Comparison of ENCODE assay signal across 9 cellular contexts in genomic region chr6:17392978-17393334, GRCh38. TPM values are rescaled to one million over a fixed set of nuclear protein-coding genes. Genes with fewer than 3 reads are reported as not detected.
DNase-seq lines count a peak whose midpoint lies in the region; ATAC-seq and TF ChIP-seq lines count a peak whose summit lies in the region.
"Had no signal": no experiment of that assay in that cellular context is flagged by ENCODE, and none has a peak within 500 bp of the region (broad histone marks: within the 10 kb centered on the region; RNA-seq: fewer than 3 reads in every experiment).

No MANE protein-coding gene starts in this region.

- H3K27ac ChIP-seq in dorsolateral prefrontal cortex (peak overlapping the region in 54 of 59 donors; percentile 6 to 88 (median 70)), mesendoderm (ENCODE audit: low read depth, low read length) (peak overlapping the region; percentile 9)

- H3K27me3 Mint-ChIP-seq in activated CD4-positive, alpha-beta T cell treated with anti-CD3 and anti-CD28 coated beads for 36 hours, result peaks cover 59% of the 10 kb centered on the region
- H3K27me3 Mint-ChIP-seq in activated CD4-positive, alpha-beta T cell treated with anti-CD3 and anti-CD28 coated beads, Interleukin-2, amount 10 ng/mL, durations not matched to agents 24 days and 14 days, result peaks cover 43% of the 10 kb centered on the region
- H3K27me3 Mint-ChIP-seq in type B pancreatic cell, result no peaks in the 10 kb centered on the region

- no peak for DNase-seq in activated CD4-positive, alpha-beta T cell treated with anti-CD3 and anti-CD28 coated beads for 36 hours
- no peak for DNase-seq in activated CD4-positive, alpha-beta T cell treated with anti-CD3 and anti-CD28 coated beads, Interleukin-2, amount 10 ng/mL, durations not matched to agents 24 days and 14 days
- DNase-seq in dorsolateral prefrontal cortex (no peak), mesendoderm (no peak), type B pancreatic cell (ENCODE audit: extremely low spot score, unreplicated experiment) (no peak), activated gamma-delta T cell treated with Interleukin-2 at 50 U/mL for 16 hours (no peak), NCI-H187 (lab: John Stamatoyannopoulos, UW) (no peak)
- DNase-seq: OCI-M1 had no signal

- H2BK5ac ChIP-seq in mesendoderm (ENCODE audit: low read length), result peak overlapping the region; percentile 66

- no peaks in the 10 kb centered on the region for H3K4me1 ChIP-seq in mesendoderm (ENCODE audit: control insufficient read depth, low read depth, low read length)

- peaks cover 8% of the 10 kb centered on the region for H3K4me1 Mint-ChIP-seq in activated CD4-positive, alpha-beta T cell treated with anti-CD3 and anti-CD28 coated beads for 36 hours
- peaks cover 3% of the 10 kb centered on the region for H3K4me1 Mint-ChIP-seq in activated CD4-positive, alpha-beta T cell treated with anti-CD3 and anti-CD28 coated beads, Interleukin-2, amount 10 ng/mL, durations not matched to agents 24 days and 14 days
- peaks cover 18% of the 10 kb centered on the region for H3K4me1 Mint-ChIP-seq in type B pancreatic cell (ENCODE audit: unreplicated experiment)

- intact Hi-C loops in activated CD4-positive, alpha-beta T cell treated with anti-CD3 and anti-CD28 coated beads for 36 hours (cut with DNase I, micrococcal nuclease), result no loop called here
- intact Hi-C loops in activated CD4-positive, alpha-beta T cell treated with anti-CD3 and anti-CD28 coated beads, Interleukin-2, amount 10 ng/mL, durations not matched to agents 24 days and 14 days (cut with micrococcal nuclease), result loop anchor here (10.0 kb wide), 1 partner anchor 192 kb away; no protein-coding TSS in a partner anchor
- intact Hi-C loops in dorsolateral prefrontal cortex (cut with DNase I), result no loop called here

- H3K4me3 ChIP-seq in dorsolateral prefrontal cortex (peak overlapping the region; percentile 37 to 77 (median 61)), mesendoderm (ENCODE audit: low read length) (peak overlapping the region; percentile 49)

- peak overlapping the region; percentile 86 for H3K9ac ChIP-seq in mesendoderm (ENCODE audit: low read length)

- TF ChIP-seq CTCF in dorsolateral prefrontal cortex (IDR thresholded peaks at IDR 0.05 in 54 of 56, conservative IDR thresholded peaks at IDR 0.05 in 2 of 56; ENCODE audit: low read depth in 1 of 56, partially characterized antibody in 56 of 56) (no peak), type B pancreatic cell (conservative IDR thresholded peaks at IDR 0.05) (no peak)

- peak overlapping the region; percentile 51 for H3K23ac ChIP-seq in mesendoderm (ENCODE audit: low read length)

- peak overlapping the region; percentile 93 for H3K56ac ChIP-seq in mesendoderm (ENCODE audit: low read length)

- CTCF ChIA-PET in activated CD4-positive, alpha-beta T cell treated with anti-CD3 and anti-CD28 coated beads for 36 hours (lab: Charles Lee), result no interaction called here

- no peaks in the 10 kb centered on the region for H3K9me3 Mint-ChIP-seq in activated CD4-positive, alpha-beta T cell treated with anti-CD3 and anti-CD28 coated beads for 36 hours (ENCODE audit: low read depth)
- H3K9me3 Mint-ChIP-seq in activated CD4-positive, alpha-beta T cell treated with anti-CD3 and anti-CD28 coated beads, Interleukin-2, amount 10 ng/mL, durations not matched to agents 24 days and 14 days, result no peaks in the 10 kb centered on the region
- H3K9me3 Mint-ChIP-seq in type B pancreatic cell, result peaks cover 5% of the 10 kb centered on the region

- no peak overlapping the region for H2BK15ac ChIP-seq in mesendoderm (replicated peaks; ENCODE audit: low read depth)

- no peak overlapping the region for H2AK5ac ChIP-seq in mesendoderm (ENCODE audit: low read length)

- ATAC-seq in activated CD4-positive, alpha-beta T cell treated with anti-CD3 and anti-CD28 coated beads for 36 hours, result no peak
- ATAC-seq in HG03565 (IDR thresholded peaks at IDR 0.05; ENCODE audit: unreplicated experiment), result no peak

- peaks cover 10% of the 10 kb centered on the region for H3K79me2 ChIP-seq in mesendoderm (ENCODE audit: control insufficient read depth, insufficient read depth, low read length)

- H3K27me3 ChIP-seq in dorsolateral prefrontal cortex, result no peaks in the 10 kb centered on the region
- no peaks in the 10 kb centered on the region for H3K27me3 ChIP-seq in mesendoderm (ENCODE audit: insufficient read depth, low read length, poor library complexity)

- no peaks in the 10 kb centered on the region for H3K36me3 ChIP-seq in mesendoderm (ENCODE audit: control insufficient read depth, insufficient read depth, low read length)

- peak overlapping the region; percentile 35 for H3K18ac ChIP-seq in mesendoderm (ENCODE audit: low read length)

- no peak overlapping the region for H4K5ac ChIP-seq in mesendoderm (ENCODE audit: low read length)

- peaks cover 1% of the 10 kb centered on the region for H3K79me1 ChIP-seq in mesendoderm (ENCODE audit: low read length)

- POLR2A ChIA-PET in activated CD4-positive, alpha-beta T cell treated with anti-CD3 and anti-CD28 coated beads for 36 hours (lab: Charles Lee), result no interaction called here

- H4K8ac ChIP-seq in mesendoderm (ENCODE audit: low read depth, low read length), result no peak overlapping the region

- H3K27ac Mint-ChIP-seq in activated CD4-positive, alpha-beta T cell treated with anti-CD3 and anti-CD28 coated beads for 36 hours, result no peak overlapping the region
- H3K27ac Mint-ChIP-seq in activated CD4-positive, alpha-beta T cell treated with anti-CD3 and anti-CD28 coated beads, Interleukin-2, amount 10 ng/mL, durations not matched to agents 24 days and 14 days, result no peak overlapping the region
- peak overlapping the region; percentile 91 for H3K27ac Mint-ChIP-seq in type B pancreatic cell

- peak overlapping the region; percentile 78 for H3K4ac ChIP-seq in mesendoderm (ENCODE audit: low read depth, low read length)

- WGBS in mesendoderm (ENCODE audit: extremely low coverage, insufficient coverage, low lambda C conversion rate), result no CpG with 5 or more reads among the region's 5 CpGs

- H3K4me2 ChIP-seq in mesendoderm (ENCODE audit: low read length), result peak overlapping the region; percentile 65

- no peak overlapping the region for H2BK120ac ChIP-seq in mesendoderm (ENCODE audit: low read depth, low read length)

- no peaks in the 10 kb centered on the region for H3K36me3 Mint-ChIP-seq in activated CD4-positive, alpha-beta T cell treated with anti-CD3 and anti-CD28 coated beads for 36 hours (ENCODE audit: low read depth)
- H3K36me3 Mint-ChIP-seq in activated CD4-positive, alpha-beta T cell treated with anti-CD3 and anti-CD28 coated beads, Interleukin-2, amount 10 ng/mL, durations not matched to agents 24 days and 14 days (ENCODE audit: low read depth), result no peaks in the 10 kb centered on the region
- peaks cover 15% of the 10 kb centered on the region for H3K36me3 Mint-ChIP-seq in type B pancreatic cell

- H3K4me3 Mint-ChIP-seq in activated CD4-positive, alpha-beta T cell treated with anti-CD3 and anti-CD28 coated beads for 36 hours, result peak overlapping the region; percentile 15
- no peak overlapping the region for H3K4me3 Mint-ChIP-seq in activated CD4-positive, alpha-beta T cell treated with anti-CD3 and anti-CD28 coated beads, Interleukin-2, amount 10 ng/mL, durations not matched to agents 24 days and 14 days
- peak overlapping the region; percentile 96 for H3K4me3 Mint-ChIP-seq in type B pancreatic cell

RNA-seq across cellular contexts. Expression of gene CAP2, which starts 0.4 kb away (rescaled TPM):
- total RNA-seq in activated CD4-positive, alpha-beta T cell treated with anti-CD3 and anti-CD28 coated beads for 36 hours, result not detected
- total RNA-seq in activated CD4-positive, alpha-beta T cell treated with anti-CD3 and anti-CD28 coated beads, Interleukin-2, amount 10 ng/mL, durations not matched to agents 24 days and 14 days, result not detected in 2 replicates
- total RNA-seq in dorsolateral prefrontal cortex (100 to 1,000 TPM in 82 of 120 experiments, 10 to 100 TPM in 38; 30.6 to 202 (median 113) TPM), type B pancreatic cell (ENCODE audit: low replicate concordance) (6.1 and 9.3 TPM in 2 replicates)
- 18.8 TPM for polyA plus RNA-seq in mesendoderm (2013, experiment 1 of 2)
- polyA plus RNA-seq in mesendoderm (2013, experiment 2 of 2), result 21.2 TPM
